Comparison of ENCODE assay signal across 15 cellular contexts in genomic region chr9:93090091-93090655, GRCh38. TPM values are rescaled to one million over a fixed set of nuclear protein-coding genes. Genes with fewer than 3 reads are reported as not detected.
DNase-seq lines count a peak whose midpoint lies in the region; ATAC-seq and TF ChIP-seq lines count a peak whose summit lies in the region.
"Had no signal": no experiment of that assay in that cellular context is flagged by ENCODE, and none has a peak within 500 bp of the region (broad histone marks: within the 10 kb centered on the region; RNA-seq: fewer than 3 reads in every experiment).

No MANE protein-coding gene starts in this region.

- DNase-seq in activated CD4-positive, alpha-beta T cell treated with anti-CD3 and anti-CD28 coated beads for 36 hours, result no peak
- no peak for DNase-seq in activated CD4-positive, alpha-beta T cell treated with anti-CD3 and anti-CD28 coated beads, Interleukin-2, amount 50 U/mL, for 4 hours
- peak; percentile 6 for DNase-seq in chondrocyte (ENCODE audit: low spot score)
- DNase-seq in osteoblast (ENCODE audit: insufficient read length, low spot score, missing footprints), result peak; percentile 56
- DNase-seq in kidney tubule cell (ENCODE audit: low spot score), result no peak
- DNase-seq: left cardiac atrium; MV-4-11; retina; Right ventricle myocardium superior; stimulated activated CD4-positive, alpha-beta T cell treated with anti-CD3 and anti-CD28 coated beads, Interleukin-2, amount 100 ng/mL, for 24 hours had no signal

- H3K27me3 ChIP-seq in OCI-LY1 (ENCODE audit: insufficient read depth, low read length), result no peaks in the 10 kb centered on the region
- H3K27me3 ChIP-seq in osteoblast (ENCODE audit: insufficient read depth, low read length), result no peaks in the 10 kb centered on the region
- H3K27me3 ChIP-seq: body of pancreas, hepatocyte had no signal

- no peaks in the 10 kb centered on the region for H3K79me2 ChIP-seq in OCI-LY1 (ENCODE audit: insufficient read depth, low read length)
- H3K79me2 ChIP-seq in osteoblast (ENCODE audit: insufficient read depth, low read length), result no peaks in the 10 kb centered on the region
- H3K79me2 ChIP-seq: hepatocyte had no signal

- peaks cover 46% of the 10 kb centered on the region for H3K36me3 Mint-ChIP-seq in activated CD4-positive, alpha-beta T cell treated with anti-CD3 and anti-CD28 coated beads for 36 hours (ENCODE audit: low read depth)
- peaks cover 4% of the 10 kb centered on the region for H3K36me3 Mint-ChIP-seq in chondrocyte (ENCODE audit: low read depth)

- no peaks in the 10 kb centered on the region for H3K9me3 ChIP-seq in OCI-LY1 (ENCODE audit: low read length)
- peaks cover 11% of the 10 kb centered on the region for H3K9me3 ChIP-seq in osteoblast (ENCODE audit: low read depth, low read length)
- H3K9me3 ChIP-seq: body of pancreas had no signal

- peaks cover 11% of the 10 kb centered on the region for H3K9me3 Mint-ChIP-seq in activated CD4-positive, alpha-beta T cell treated with anti-CD3 and anti-CD28 coated beads for 36 hours (ENCODE audit: low read depth)
- H3K9me3 Mint-ChIP-seq in chondrocyte (ENCODE audit: low read depth), result peaks cover 16% of the 10 kb centered on the region

- no peak overlapping the region for H3K9ac ChIP-seq in OCI-LY1 (ENCODE audit: low read length)

- no peaks in the 10 kb centered on the region for H4K20me1 ChIP-seq in OCI-LY1 (ENCODE audit: insufficient read depth, low read length)
- H4K20me1 ChIP-seq in osteoblast (ENCODE audit: insufficient read depth, low read length), result no peaks in the 10 kb centered on the region

- no peaks in the 10 kb centered on the region for H3K27me3 Mint-ChIP-seq in activated CD4-positive, alpha-beta T cell treated with anti-CD3 and anti-CD28 coated beads for 36 hours
- H3K27me3 Mint-ChIP-seq in chondrocyte (ENCODE audit: low read depth), result no peaks in the 10 kb centered on the region

- peak overlapping the region; percentile 72 for H3K27ac Mint-ChIP-seq in activated CD4-positive, alpha-beta T cell treated with anti-CD3 and anti-CD28 coated beads for 36 hours
- no peak overlapping the region for H3K27ac Mint-ChIP-seq in chondrocyte (ENCODE audit: unreplicated experiment)

- H3F3A ChIP-seq in OCI-LY1 (ENCODE audit: insufficient read depth, low read length), result no peaks in the 10 kb centered on the region

- H3K4me3 Mint-ChIP-seq in activated CD4-positive, alpha-beta T cell treated with anti-CD3 and anti-CD28 coated beads for 36 hours, result no peak overlapping the region
- no peak overlapping the region for H3K4me3 Mint-ChIP-seq in chondrocyte (ENCODE audit: unreplicated experiment)

- CTCF ChIA-PET in activated CD4-positive, alpha-beta T cell treated with anti-CD3 and anti-CD28 coated beads for 36 hours (lab: Charles Lee), result interaction anchor here (0.9 kb wide), 1 partner anchor 53 kb away, joined by 3 read pairs; no protein-coding TSS in a partner anchor

- H3K27ac ChIP-seq in OCI-LY1 (ENCODE audit: low read depth, low read length, poor library complexity, severe bottlenecking) (peak overlapping the region; percentile 90), osteoblast (ENCODE audit: low read depth, low read length) (no peak overlapping the region)
- H3K27ac ChIP-seq: body of pancreas had no signal

- H3K4me2 ChIP-seq in OCI-LY1 (ENCODE audit: low read length) (no peak overlapping the region), osteoblast (ENCODE audit: insufficient read depth, low read length) (no peak overlapping the region)
- H3K4me2 ChIP-seq: hepatocyte had no signal

- peaks cover 56% of the 10 kb centered on the region for H3K4me1 ChIP-seq in OCI-LY1 (ENCODE audit: insufficient read depth, low read length, severe bottlenecking)
- H3K4me1 ChIP-seq in osteoblast (ENCODE audit: insufficient read depth, low read length), result peaks cover 8% of the 10 kb centered on the region

- peaks cover 73% of the 10 kb centered on the region for H3K4me1 Mint-ChIP-seq in activated CD4-positive, alpha-beta T cell treated with anti-CD3 and anti-CD28 coated beads for 36 hours
- H3K4me1 Mint-ChIP-seq in chondrocyte (ENCODE audit: low read depth), result peaks cover 15% of the 10 kb centered on the region

- H3K4me3 ChIP-seq in OCI-LY1 (ENCODE audit: low read depth, low read length, poor library complexity, severe bottlenecking), result no peak overlapping the region
- no peak overlapping the region for H3K4me3 ChIP-seq in osteoblast (ENCODE audit: insufficient read depth, low read length)
- H3K4me3 ChIP-seq: body of pancreas, hepatocyte had no signal

- H3K9me2 ChIP-seq in OCI-LY1 (ENCODE audit: low read depth, low read length), result no peaks in the 10 kb centered on the region

- no peak overlapping the region for H2AFZ ChIP-seq in OCI-LY1 (ENCODE audit: low read length)
- H2AFZ ChIP-seq in osteoblast (ENCODE audit: low read length), result no peak overlapping the region
- H2AFZ ChIP-seq: hepatocyte had no signal

- ATAC-seq in activated CD4-positive, alpha-beta T cell treated with anti-CD3 and anti-CD28 coated beads for 36 hours, result no peak
- ATAC-seq in HG03039 (IDR thresholded peaks at IDR 0.05; ENCODE audit: unreplicated experiment), result no peak
- ATAC-seq in GM21515 (IDR thresholded peaks at IDR 0.05; ENCODE audit: unreplicated experiment), result no peak
- ATAC-seq: body of pancreas, left cardiac atrium had no signal

- POLR2A ChIA-PET in activated CD4-positive, alpha-beta T cell treated with anti-CD3 and anti-CD28 coated beads for 36 hours (lab: Charles Lee), result no interaction called here

- H3K36me3 ChIP-seq in OCI-LY1 (ENCODE audit: insufficient read depth, low read length), result peaks cover 21% of the 10 kb centered on the region
- H3K36me3 ChIP-seq in osteoblast (ENCODE audit: insufficient read depth, low read length), result no peaks in the 10 kb centered on the region

- intact Hi-C loops in activated CD4-positive, alpha-beta T cell treated with anti-CD3 and anti-CD28 coated beads for 36 hours (cut with DNase I, micrococcal nuclease), result loop anchor here (2.0 to 10.0 kb wide), 3 partner anchors 123 to 795 kb away; partner anchors contain the start of genes BICD2 (in 1 of the 2) and IARS1 (in 1 of the 2)

- no peak for TF ChIP-seq CTCF in OCI-LY1 (IDR thresholded peaks at IDR 0.05; ENCODE audit: low read length)
- TF ChIP-seq CTCF in chondrocyte (IDR thresholded peaks at IDR 0.05), result no peak
- TF ChIP-seq CTCF in osteoblast (IDR thresholded peaks at IDR 0.05; ENCODE audit: extremely low read depth, low read depth, low read length), result no peak

RNA-seq across cellular contexts. Expression of gene CARD19, which starts 5.8 kb away (rescaled TPM):
- 10 to 100 TPM; 39.6 to 44.4 TPM for total RNA-seq in activated CD4-positive, alpha-beta T cell treated with anti-CD3 and anti-CD28 coated beads for 36 hours
- total RNA-seq in chondrocyte, result 28.3 to 41.7 TPM (median 40.5 TPM) in 3 replicates
- 38.4 and 38.6 TPM in 2 replicates for total RNA-seq in osteoblast

RNA-seq across cellular contexts. Expression of gene SUSD3, which starts 31.7 kb away (rescaled TPM):
- 10 to 100 TPM; 51.4 to 57.9 TPM for total RNA-seq in activated CD4-positive, alpha-beta T cell treated with anti-CD3 and anti-CD28 coated beads for 36 hours
- total RNA-seq in chondrocyte, result not detected in 3 replicates
- 0.36 and 0.88 TPM in 2 replicates for total RNA-seq in osteoblast

RNA-seq across cellular contexts. Expression of gene NINJ1, which starts 43.9 kb away (rescaled TPM):
- 100 to 1,000 TPM in 1 of 2 experiments, 10 to 100 TPM in 1; 77.4 to 108 TPM for total RNA-seq in activated CD4-positive, alpha-beta T cell treated with anti-CD3 and anti-CD28 coated beads for 36 hours
- total RNA-seq in chondrocyte (31.5 to 35.4 TPM (median 33.6 TPM) in 3 replicates), osteoblast (33.6 and 34.7 TPM in 2 replicates)

Comparison
In these comparisons a context has a peak if more than half of its experiments do, and no peak if none do; other contexts are left out.
1. DNase-seq: peak in chondrocyte (single experiment) and osteoblast (single experiment); none in activated CD4-positive, alpha-beta T cell treated with anti-CD3 and anti-CD28 coated beads for 36 hours (single experiment), activated CD4-positive, alpha-beta T cell treated with anti-CD3 and anti-CD28 coated beads, Interleukin-2, amount 50 U/mL, for 4 hours (0 of 2) and kidney tubule cell (single experiment).
2. RNA of gene SUSD3, which starts 31.7 kb away (total RNA-seq): 51.4 to 57.9 TPM in activated CD4-positive, alpha-beta T cell treated with anti-CD3 and anti-CD28 coated beads for 36 hours; 0.36 to 0.88 TPM in osteoblast and not detected in chondrocyte; every median in the first group is over 10 times any median in the second.